In the genomic region with DNA sequence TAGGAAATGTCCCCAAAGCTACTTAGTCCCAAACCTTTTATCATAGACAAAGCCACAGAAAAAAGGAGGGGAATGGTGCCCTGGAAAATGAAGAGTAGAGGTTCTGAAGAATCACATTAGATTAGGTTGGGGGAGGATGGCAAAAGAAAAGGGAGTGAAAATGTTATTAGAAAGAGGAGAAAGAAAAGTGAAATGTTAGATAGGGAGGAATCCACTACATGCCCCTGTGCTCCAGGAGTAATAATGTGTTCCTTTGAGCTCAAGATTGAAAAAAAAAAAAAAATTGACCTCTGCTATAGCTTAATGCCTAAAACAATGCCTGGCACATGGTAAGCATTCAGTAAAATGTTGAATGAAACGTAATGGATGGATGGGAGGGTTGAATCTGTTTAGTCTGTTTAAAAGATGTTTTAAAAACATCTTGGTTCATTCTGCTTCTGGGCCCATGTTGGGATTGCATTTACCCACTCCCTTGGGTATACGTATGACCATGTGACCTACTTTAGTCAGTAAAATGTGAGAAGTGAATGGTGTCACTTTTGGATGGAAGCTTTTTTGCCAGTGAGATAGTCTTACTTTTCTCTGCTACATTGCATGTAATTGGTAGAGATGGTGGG, we compare ENCODE assay signal across 27 cellular contexts. TPM values are rescaled to one million over a fixed set of nuclear protein-coding genes. Genes with fewer than 3 reads are reported as not detected.
DNase-seq lines count a peak whose midpoint lies in the region; ATAC-seq and TF ChIP-seq lines count a peak whose summit lies in the region.
"Had no signal": no experiment of that assay in that cellular context is flagged by ENCODE, and none has a peak within 500 bp of the region (broad histone marks: within the 10 kb centered on the region; RNA-seq: fewer than 3 reads in every experiment).

No MANE protein-coding gene starts in this region.

- TF ChIP-seq CTCF in nephron progenitor cell (IDR thresholded peaks at IDR 0.05) (no peak), brain microvascular endothelial cell (IDR thresholded peaks at IDR 0.05; ENCODE audit: low read depth, low read length, missing control alignments) (no peak)

- CTCF ChIA-PET in HEK293T (lab: Yijun Ruan, JAX): no interaction called here

- no peaks in the 10 kb centered on the region for H3K27me3 ChIP-seq in CD4-positive, CD25-positive, alpha-beta regulatory T cell (ENCODE audit: control insufficient read depth, insufficient read depth, low read length)
- H3K27me3 ChIP-seq in brain microvascular endothelial cell (replicated peaks): no peaks in the 10 kb centered on the region
- H3K27me3 ChIP-seq: sigmoid colon, testis had no signal

- peaks cover 47 to 76% (median 61%) of the 10 kb centered on the region in 4 donors for H3K4me1 Mint-ChIP-seq in CD4-positive, CD25-positive, alpha-beta regulatory T cell
- H3K4me1 Mint-ChIP-seq in activated T-helper 17 cell treated with anti-CD3 and anti-CD28 coated beads, Interleukin-2, amount 50 U/mL, for 72 hours: peaks cover 49% of the 10 kb centered on the region
- H3K4me1 Mint-ChIP-seq in nephron progenitor cell: peaks cover 62% of the 10 kb centered on the region

- peak overlapping the region; percentile 11 to 79 (median 21) for H3K27ac Mint-ChIP-seq in CD4-positive, CD25-positive, alpha-beta regulatory T cell
- H3K27ac Mint-ChIP-seq in activated T-helper 17 cell treated with anti-CD3 and anti-CD28 coated beads, Interleukin-2, amount 50 U/mL, for 72 hours: peak overlapping the region; percentile 12
- peak overlapping the region; percentile 96 for H3K27ac Mint-ChIP-seq in nephron progenitor cell
- H3K27ac Mint-ChIP-seq: activated CD4-positive, alpha-beta T cell treated with anti-CD3 and anti-CD28 coated beads, Interleukin-2, amount 10 ng/mL, durations not matched to agents 24 days and 14 days; activated naive CD4-positive, alpha-beta T cell treated with anti-CD3 and anti-CD28 coated beads for 36 hours; CD8-positive, alpha-beta T cell had no signal

- peaks cover 7% of the 10 kb centered on the region for H3K36me3 ChIP-seq in CD4-positive, CD25-positive, alpha-beta regulatory T cell (ENCODE audit: control insufficient read depth, insufficient read depth, low read length)
- H3K36me3 ChIP-seq in brain microvascular endothelial cell (replicated peaks): peaks cover 2% of the 10 kb centered on the region
- H3K36me3 ChIP-seq: prostate gland, sigmoid colon had no signal

- H3K4me3 ChIP-seq in CD4-positive, CD25-positive, alpha-beta regulatory T cell (ENCODE audit: low read depth, low read length): no peak overlapping the region
- H3K4me3 ChIP-seq in brain microvascular endothelial cell (ENCODE audit: low read depth, low read length): no peak overlapping the region
- H3K4me3 ChIP-seq: coronary artery, prostate gland, sigmoid colon, testis had no signal

- no peak overlapping the region for H3K4me3 Mint-ChIP-seq in CD4-positive, CD25-positive, alpha-beta regulatory T cell
- H3K4me3 Mint-ChIP-seq in activated T-helper 17 cell treated with anti-CD3 and anti-CD28 coated beads, Interleukin-2, amount 50 U/mL, for 72 hours: no peak overlapping the region
- H3K4me3 Mint-ChIP-seq in nephron progenitor cell: no peak overlapping the region
- H3K4me3 Mint-ChIP-seq: activated CD4-positive, alpha-beta T cell treated with anti-CD3 and anti-CD28 coated beads, Interleukin-2, amount 10 ng/mL, durations not matched to agents 24 days and 14 days; activated naive CD4-positive, alpha-beta T cell treated with anti-CD3 and anti-CD28 coated beads for 36 hours; CD8-positive, alpha-beta T cell had no signal

- no peak overlapping the region for H3K27ac ChIP-seq in CD4-positive, CD25-positive, alpha-beta regulatory T cell (ENCODE audit: insufficient read depth, low read length, poor library complexity, severe bottlenecking)
- no peak overlapping the region for H3K27ac ChIP-seq in brain microvascular endothelial cell
- H3K27ac ChIP-seq: coronary artery, HL-60, prostate gland, sigmoid colon, testis had no signal

- no peak for DNase-seq in CD4-positive, CD25-positive, alpha-beta regulatory T cell
- DNase-seq in HEK293T (ENCODE audit: extremely low spot score) (no peak), nephron progenitor cell (no peak), NCI-H1694 treated with DMSO at 0.1 percent for 48 hours (lab: John Stamatoyannopoulos, UW) (no peak), brain microvascular endothelial cell (no peak)
- DNase-seq: activated CD4-positive, alpha-beta T cell treated with anti-CD3 and anti-CD28 coated beads, Interleukin-2, amount 10 ng/mL, durations not matched to agents 24 days and 14 days; activated naive CD4-positive, alpha-beta T cell treated with anti-CD3 and anti-CD28 coated beads for 36 hours; activated T-cell treated with anti-CD3 and anti-CD28 coated beads, Interleukin-2, amount 50 U/mL, for 48 hours; CD8-positive, alpha-beta T cell; DMS 273 treated with DMSO at 0.1 percent for 48 hours; EL; GOT3; Kasumi-1; mesenchymal stem cell; NCI-H1105; NCI-H2029; NCI-H446; sigmoid colon; stimulated activated CD4-positive, alpha-beta T cell treated with anti-CD3 and anti-CD28 coated beads, Interleukin-15, amount 100 ng/mL, for 24 hours; stimulated activated naive CD4-positive, alpha-beta T cell; testis had no signal

- H3K9me3 ChIP-seq in CD4-positive, CD25-positive, alpha-beta regulatory T cell (ENCODE audit: control insufficient read depth in 2 of 2, low read length in 2 of 2): peaks cover 2 to 10% of the 10 kb centered on the region in 2 experiments
- H3K9me3 ChIP-seq: prostate gland, sigmoid colon, testis had no signal

- H3K9me3 Mint-ChIP-seq in CD4-positive, CD25-positive, alpha-beta regulatory T cell: peaks cover 0 to 15% (median 5%) of the 10 kb centered on the region in 7 donors
- no peaks in the 10 kb centered on the region for H3K9me3 Mint-ChIP-seq in activated T-helper 17 cell treated with anti-CD3 and anti-CD28 coated beads, Interleukin-2, amount 50 U/mL, for 72 hours
- H3K9me3 Mint-ChIP-seq in nephron progenitor cell: peaks cover 22% of the 10 kb centered on the region

- H3K4me1 ChIP-seq in CD4-positive, CD25-positive, alpha-beta regulatory T cell (ENCODE audit: control insufficient read depth, insufficient read depth, low read length, poor library complexity, severe bottlenecking): peaks cover 14% of the 10 kb centered on the region
- H3K4me1 ChIP-seq: prostate gland had no signal

- H3K36me3 Mint-ChIP-seq in CD4-positive, CD25-positive, alpha-beta regulatory T cell: peaks cover 35% of the 10 kb centered on the region
- H3K36me3 Mint-ChIP-seq in activated T-helper 17 cell treated with anti-CD3 and anti-CD28 coated beads, Interleukin-2, amount 50 U/mL, for 72 hours (ENCODE audit: low read depth): peaks cover 35% of the 10 kb centered on the region
- peaks cover 38% of the 10 kb centered on the region for H3K36me3 Mint-ChIP-seq in nephron progenitor cell (ENCODE audit: low read depth)

- no peak for ATAC-seq in CD4-positive, CD25-positive, alpha-beta regulatory T cell (ENCODE audit: low read depth in 2 of 2)
- ATAC-seq in activated T-helper 17 cell treated with anti-CD3 and anti-CD28 coated beads, Interleukin-2, amount 50 U/mL, for 72 hours (replicated peaks): no peak
- no peak for ATAC-seq in HG03095 (IDR thresholded peaks at IDR 0.05; ENCODE audit: unreplicated experiment)
- ATAC-seq: CD8-positive, alpha-beta T cell; Right ventricle myocardium inferior had no signal

- in situ Hi-C loops in brain microvascular endothelial cell (cut with HindIII; ENCODE audit: low pct_ligation_motif_present, low sequenced_read_pairs): no loop called here

- no peaks in the 10 kb centered on the region for H3K27me3 Mint-ChIP-seq in CD4-positive, CD25-positive, alpha-beta regulatory T cell
- H3K27me3 Mint-ChIP-seq in activated T-helper 17 cell treated with anti-CD3 and anti-CD28 coated beads, Interleukin-2, amount 50 U/mL, for 72 hours: no peaks in the 10 kb centered on the region
- no peaks in the 10 kb centered on the region for H3K27me3 Mint-ChIP-seq in nephron progenitor cell (ENCODE audit: low read depth, poor library complexity)
- H3K27me3 Mint-ChIP-seq: activated CD4-positive, alpha-beta T cell treated with anti-CD3 and anti-CD28 coated beads, Interleukin-2, amount 10 ng/mL, durations not matched to agents 24 days and 14 days had no signal

- POLR2A ChIA-PET in HEK293T (lab: Yijun Ruan, JAX): interaction anchor here (1.0 kb wide), 1 partner anchor 12 kb away, joined by 3 read pairs; no protein-coding TSS in a partner anchor

TF ChIP-seq in HEK293T, 16 proteins besides CTCF, POLR2A, EP300 and RAD21:
- TF ChIP-seq ZNF384 (IDR thresholded peaks at IDR 0.05) (peak; percentile 42; the same call in 1 of the 2 replicates), L3MBTL2 (conservative IDR thresholded peaks at IDR 0.05) (no peak), HDGF (IDR thresholded peaks at IDR 0.05; ENCODE audit: borderline replicate concordance) (no peak), NFRKB (IDR thresholded peaks at IDR 0.05) (no peak), SUZ12 (IDR thresholded peaks at IDR 0.05) (no peak), SP1 (IDR thresholded peaks at IDR 0.05) (no peak), ELF4 (IDR thresholded peaks at IDR 0.05) (no peak), ARNT (IDR thresholded peaks at IDR 0.05) (no peak), FOXM1 (IDR thresholded peaks at IDR 0.05; ENCODE audit: borderline replicate concordance) (no peak), FOXA1 (IDR thresholded peaks at IDR 0.05) (no peak), TARDBP (IDR thresholded peaks at IDR 0.05) (no peak), BHLHE40 (IDR thresholded peaks at IDR 0.05; ENCODE audit: borderline replicate concordance) (no peak), CTBP1 (IDR thresholded peaks at IDR 0.05; ENCODE audit: borderline replicate concordance) (no peak), FOXK2 (IDR thresholded peaks at IDR 0.05) (no peak), LEF1 (IDR thresholded peaks at IDR 0.05; ENCODE audit: borderline replicate concordance) (no peak)
- TF ChIP-seq, protein P1, sequence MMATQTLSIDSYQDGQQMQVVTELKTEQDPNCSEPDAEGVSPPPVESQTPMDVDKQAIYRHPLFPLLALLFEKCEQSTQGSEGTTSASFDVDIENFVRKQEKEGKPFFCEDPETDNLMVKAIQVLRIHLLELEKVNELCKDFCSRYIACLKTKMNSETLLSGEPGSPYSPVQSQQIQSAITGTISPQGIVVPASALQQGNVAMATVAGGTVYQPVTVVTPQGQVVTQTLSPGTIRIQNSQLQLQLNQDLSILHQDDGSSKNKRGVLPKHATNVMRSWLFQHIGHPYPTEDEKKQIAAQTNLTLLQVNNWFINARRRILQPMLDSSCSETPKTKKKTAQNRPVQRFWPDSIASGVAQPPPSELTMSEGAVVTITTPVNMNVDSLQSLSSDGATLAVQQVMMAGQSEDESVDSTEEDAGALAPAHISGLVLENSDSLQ (IDR thresholded peaks at IDR 0.05): peak; percentile 7; the same call in 1 of the 2 replicates

RNA-seq across cellular contexts. Expression of gene MAPK6, which starts 19.0 kb away (rescaled TPM):
- total RNA-seq in CD4-positive, CD25-positive, alpha-beta regulatory T cell: 49.4 TPM
- 10 to 100 TPM in 2 of 4 donors, 1 to 10 TPM in 2; 8.2 to 15.9 (median 10.4) TPM for polyA plus RNA-seq in CD4-positive, CD25-positive, alpha-beta regulatory T cell
- 10 to 100 TPM; 36.5 to 62.3 TPM for total RNA-seq in activated T-helper 17 cell treated with anti-CD3 and anti-CD28 coated beads, Interleukin-2, amount 50 U/mL, for 72 hours

Comparison
In these comparisons a context has a peak if more than half of its experiments do, and no peak if none do; other contexts are left out.
1. H3K27ac Mint-ChIP-seq: peak in every context shown above with its lines; median percentile 96 in nephron progenitor cell; 21 in CD4-positive, CD25-positive, alpha-beta regulatory T cell; 12 in activated T-helper 17 cell treated with anti-CD3 and anti-CD28 coated beads, Interleukin-2, amount 50 U/mL, for 72 hours.